12 cellular contexts compared by ENCODE assay signal in the genomic region with DNA sequence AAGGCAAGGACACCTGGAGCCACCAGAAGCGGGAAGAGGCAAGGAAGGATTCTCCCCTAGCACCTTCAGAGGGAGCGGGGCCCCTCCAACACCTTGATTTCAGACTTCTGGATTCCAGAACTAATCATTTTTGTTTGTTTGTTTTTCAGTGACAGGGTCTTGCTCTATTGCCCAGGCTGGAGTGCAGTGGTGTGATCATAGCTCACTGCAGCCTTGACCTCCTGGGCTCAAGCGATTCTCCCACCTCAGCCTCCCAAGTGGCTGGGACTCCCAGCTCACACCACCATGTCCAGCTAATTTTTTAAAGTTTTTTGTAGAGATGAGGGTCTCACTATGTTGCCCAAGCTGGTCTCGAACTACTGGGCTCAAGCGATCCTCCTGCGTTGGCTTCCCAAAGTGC. TPM values are rescaled to one million over a fixed set of nuclear protein-coding genes. Genes with fewer than 3 reads are reported as not detected.
"Had no signal": no experiment of that assay in that cellular context is flagged by ENCODE, and none has a peak within 500 bp of the region (broad histone marks: within the 10 kb centered on the region; RNA-seq: fewer than 3 reads in every experiment).

No MANE protein-coding gene starts in this region.

RNA-seq across cellular contexts. Expression of a gene that starts 20.5 kb away (rescaled TPM):
- polyA plus RNA-seq: naive thymus-derived CD4-positive, alpha-beta T cell had no signal

RNA-seq across cellular contexts. Expression of a gene that starts 40.1 kb away (rescaled TPM):
- total RNA-seq: left cardiac atrium, left ventricle myocardium superior, lung microvascular endothelial cell, myocyte, pulmonary artery endothelial cell, renal cortical epithelial cell, right atrium auricular region, skeletal muscle tissue, smooth muscle cell, testis, thyroid gland had no signal

RNA-seq across cellular contexts. Expression of a gene that starts 53.6 kb away (rescaled TPM):
- total RNA-seq: smooth muscle cell had no signal
